Comparison of ENCODE assay signal across 1 cellular context in genomic region chr16:30942421-30942796, GRCh38.
TF ChIP-seq lines count a peak whose summit lies in the region.

No MANE protein-coding gene starts in this region.

TF ChIP-seq in H1, 55 proteins besides CTCF, POLR2A, EP300 and RAD21:
- TF ChIP-seq NANOG (IDR thresholded peaks at IDR 0.05; ENCODE audit: insufficient read depth, low read depth, low read length, poor library complexity, severe bottlenecking), result no peak
- TF ChIP-seq RXRA (IDR thresholded peaks at IDR 0.05; ENCODE audit: insufficient read depth, low read depth, low read length), result no peak
- TF ChIP-seq EZH2 (IDR thresholded peaks at IDR 0.05; ENCODE audit: low read depth, low read length, severe bottlenecking), result no peak
- no peak for TF ChIP-seq ZNF274 (IDR thresholded peaks at IDR 0.05; ENCODE audit: borderline replicate concordance, extremely low read depth, low read length)
- TF ChIP-seq POLR2AphosphoS5 (IDR thresholded peaks at IDR 0.05; ENCODE audit: low read depth, low read length), result no peak
- no peak for TF ChIP-seq SIX5 (IDR thresholded peaks at IDR 0.05; ENCODE audit: low read depth, low read length)
- TF ChIP-seq, protein P1, sequence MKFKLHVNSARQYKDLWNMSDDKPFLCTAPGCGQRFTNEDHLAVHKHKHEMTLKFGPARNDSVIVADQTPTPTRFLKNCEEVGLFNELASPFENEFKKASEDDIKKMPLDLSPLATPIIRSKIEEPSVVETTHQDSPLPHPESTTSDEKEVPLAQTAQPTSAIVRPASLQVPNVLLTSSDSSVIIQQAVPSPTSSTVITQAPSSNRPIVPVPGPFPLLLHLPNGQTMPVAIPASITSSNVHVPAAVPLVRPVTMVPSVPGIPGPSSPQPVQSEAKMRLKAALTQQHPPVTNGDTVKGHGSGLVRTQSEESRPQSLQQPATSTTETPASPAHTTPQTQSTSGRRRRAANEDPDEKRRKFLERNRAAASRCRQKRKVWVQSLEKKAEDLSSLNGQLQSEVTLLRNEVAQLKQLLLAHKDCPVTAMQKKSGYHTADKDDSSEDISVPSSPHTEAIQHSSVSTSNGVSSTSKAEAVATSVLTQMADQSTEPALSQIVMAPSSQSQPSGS (IDR thresholded peaks at IDR 0.05; ENCODE audit: low read length), result no peak
- TF ChIP-seq HDAC6 (IDR thresholded peaks at IDR 0.05; ENCODE audit: low read depth, low read length), result no peak
TF ChIP-seq in H1: peak in this region for 0.
